ENCODE assay signal across 8 cellular contexts in genomic region chr19:11887618-11888531, GRCh38.
DNase-seq lines count a peak whose midpoint lies in the region; ATAC-seq lines count a peak whose summit lies in the region.

Gene ZNF69 (plus strand): TSS chr19:11887782. CDS start chr19:11887924, 142 bp downstream.

- in situ Hi-C loops in HAP-1 (cut with MboI; ENCODE audit: low sequenced_read_pairs) = no loop called here

- peak within 1 kb of the TSS; percentile 85 for H3K4me2 ChIP-seq in BLaER1

- H3K4me1 ChIP-seq in BLaER1 (peaks cover 38% of the 10 kb centered on the region), HAP-1 (no peaks in the 10 kb centered on the region)

- H4K20me1 ChIP-seq in BLaER1 = no peaks in the 10 kb centered on the region

- peak within 1 kb of the TSS; percentile 89 for H3K9ac ChIP-seq in BLaER1

- H3K4me3 ChIP-seq in BLaER1 = peak within 1 kb of the TSS; percentile 91
- peak within 1 kb of the TSS; percentile 21 for H3K4me3 ChIP-seq in HAP-1

- peaks cover 35% of the 10 kb centered on the region for H3K9me3 ChIP-seq in BLaER1
- no peaks in the 10 kb centered on the region; the same call in 1 of the 2 replicates for H3K9me3 ChIP-seq in HAP-1

- no peak for ATAC-seq in GM19467 (IDR thresholded peaks at IDR 0.05; ENCODE audit: unreplicated experiment)

- H3K27me3 ChIP-seq in BLaER1 (no peaks in the 10 kb centered on the region), HAP-1 (ENCODE audit: low read depth) (no peaks in the 10 kb centered on the region)

- peaks cover 35% of the 10 kb centered on the region for H3K36me3 ChIP-seq in BLaER1
- H3K36me3 ChIP-seq in HAP-1 (replicated peaks) = no peaks in the 10 kb centered on the region

- DNase-seq in HAP-1 (ENCODE audit: low spot score in 2 of 2) (peak in 1 of 2 experiments; percentile 46), NOMO-1 treated with dmso at 0.1 percent for 144 hours (lab: John Stamatoyannopoulos, UW; ENCODE audit: unreplicated experiment) (peak; percentile 74), epithelial cell of prostate (ENCODE audit: low read depth, low spot score) (no peak), midbrain (lab: John Stamatoyannopoulos, UW) (peak; percentile 77)
- peak; percentile 83 for DNase-seq in activated CD8-positive, alpha-beta memory T cell treated with anti-CD3 and anti-CD28 coated beads, Interleukin-2, amount 50 U/mL, for 48 hours
- peak; percentile 43 for DNase-seq in stimulated activated CD8-positive, alpha-beta memory T cell treated with anti-CD3 and anti-CD28 coated beads, Interleukin-15, amount 100 ng/mL, for 1 hour (ENCODE audit: low read depth)

- H3K27ac ChIP-seq in BLaER1 (peak within 1 kb of the TSS; percentile 89), epithelial cell of prostate (peak within 1 kb of the TSS; percentile 28)
